13 cellular contexts compared by ENCODE assay signal in genomic region chr3:186787642-186788481, GRCh38. TPM values are rescaled to one million over a fixed set of nuclear protein-coding genes. Genes with fewer than 3 reads are reported as not detected.
DNase-seq lines count a peak whose midpoint lies in the region; ATAC-seq and TF ChIP-seq lines count a peak whose summit lies in the region.
"Had no signal": no experiment of that assay in that cellular context is flagged by ENCODE, and none has a peak within 500 bp of the region (broad histone marks: within the 10 kb centered on the region; RNA-seq: fewer than 3 reads in every experiment).

No MANE protein-coding gene starts in this region.

- H3K27me3 ChIP-seq in breast epithelium (no peaks in the 10 kb centered on the region), RWPE2 (ENCODE audit: insufficient read depth, poor library complexity, severe bottlenecking) (no peaks in the 10 kb centered on the region), suprapubic skin (no peaks in the 10 kb centered on the region), gastrocnemius medialis (no peaks in the 10 kb centered on the region)
- H3K27me3 ChIP-seq: spleen, transverse colon had no signal

- H3K9me3 Mint-ChIP-seq in MCF 10A (ENCODE audit: unreplicated experiment), result no peaks in the 10 kb centered on the region

- H3K4me1 ChIP-seq in breast epithelium (peaks cover 7 to 12% of the 10 kb centered on the region in 2 donors), RWPE2 (ENCODE audit: insufficient read depth, poor library complexity, severe bottlenecking) (peaks cover 14% of the 10 kb centered on the region), suprapubic skin (peaks cover 44% of the 10 kb centered on the region), gastrocnemius medialis (peaks cover 38 to 42% of the 10 kb centered on the region in 2 donors)

- intact Hi-C loops in MCF 10A (cut with micrococcal nuclease), result no loop called here
- intact Hi-C loops in breast epithelium (cut with DNase I; ENCODE audit: low total_unique reads), result no loop called here
- intact Hi-C loops in gastrocnemius medialis (cut with DNase I; ENCODE audit: low total_unique reads), result loop anchor here (10.0 kb wide), 2 partner anchors 683 to 927 kb away; partner anchors contain the start of gene ETV5

- H3K36me3 Mint-ChIP-seq in MCF 10A (ENCODE audit: insufficient read depth, unreplicated experiment), result peaks cover 96% of the 10 kb centered on the region

- H3K9me3 ChIP-seq in breast epithelium (no peaks in the 10 kb centered on the region), RWPE2 (ENCODE audit: severe bottlenecking) (no peaks in the 10 kb centered on the region), suprapubic skin (no peaks in the 10 kb centered on the region), gastrocnemius medialis (no peaks in the 10 kb centered on the region)
- H3K9me3 ChIP-seq: spleen, transverse colon had no signal

- CTCF ChIA-PET in MCF 10A (lab: Yijun Ruan, JAX), result interaction anchor here (0.6 to 2.5 kb wide), 3 partner anchors 17 to 173 kb away, joined by 3 to 9 read pairs (median 6); no protein-coding TSS in a partner anchor

- 77% methylated on average over 15 of the region's 15 CpGs for WGBS in suprapubic skin

- ATAC-seq in RWPE2 (ENCODE audit: low read depth), result no peak
- ATAC-seq in GM18861 (IDR thresholded peaks at IDR 0.05; ENCODE audit: unreplicated experiment), result no peak
- no peak for ATAC-seq in gastrocnemius medialis

- no peak for TF ChIP-seq EP300 in suprapubic skin (IDR thresholded peaks at IDR 0.05)

- no TSS peak for BruUV-seq in MCF 10A (replicated peaks; lab: Mats Ljungman, UMichigan)

- in situ Hi-C loops in gastrocnemius medialis (cut with MboI; ENCODE audit: low sequenced_read_pairs in 4 of 4), result loop anchor here in 3 of 4 donors (25.0 kb wide), 3 partner anchors 226 to 1201 kb away; partner anchors contain the start of genes TRA2B (in 3 of the 3), DNAJB11 (in 1 of the 3), SENP2 (in 1 of the 3) and TBCCD1 (in 1 of the 3)

- peaks cover 15% of the 10 kb centered on the region for H3K36me3 ChIP-seq in breast epithelium
- H3K36me3 ChIP-seq in RWPE2 (ENCODE audit: low read depth), result peaks cover 94% of the 10 kb centered on the region
- H3K36me3 ChIP-seq in suprapubic skin, result peaks cover 76% of the 10 kb centered on the region
- H3K36me3 ChIP-seq in gastrocnemius medialis, result peaks cover 11 to 59% of the 10 kb centered on the region in 2 donors

- TF ChIP-seq POLR2A in breast epithelium (IDR thresholded peaks at IDR 0.05) (no peak), suprapubic skin (IDR thresholded peaks at IDR 0.05) (no peak), gastrocnemius medialis (IDR thresholded peaks at IDR 0.05) (no peak)

- H3K27ac ChIP-seq in breast epithelium (no peak overlapping the region), RWPE2 (ENCODE audit: poor library complexity, severe bottlenecking) (peak overlapping the region; percentile 91), epithelial cell of prostate (peak overlapping the region; percentile 97), suprapubic skin (no peak overlapping the region), gastrocnemius medialis (peak overlapping the region in 1 of 4 donors; percentile 19)
- H3K27ac ChIP-seq: transverse colon had no signal

- peak overlapping the region; percentile 76 for H3K27ac Mint-ChIP-seq in MCF 10A (ENCODE audit: low read depth, unreplicated experiment)

- POLR2A ChIA-PET in MCF 10A (lab: Yijun Ruan, JAX), result interaction anchor here (0.7 to 4.3 kb wide), 9 partner anchors 9 to 220 kb away, joined by 3 to 28 read pairs (median 3); no protein-coding TSS in a partner anchor

- TF ChIP-seq CTCF in MCF 10A (IDR thresholded peaks at IDR 0.05; ENCODE audit: unreplicated experiment) (no peak), breast epithelium (IDR thresholded peaks at IDR 0.05) (no peak), RWPE2 (IDR thresholded peaks at IDR 0.05; ENCODE audit: poor library complexity, severe bottlenecking) (no peak), suprapubic skin (IDR thresholded peaks at IDR 0.05) (no peak), gastrocnemius medialis (IDR thresholded peaks at IDR 0.05 in 4 of 5, conservative IDR thresholded peaks at IDR 0.05 in 1 of 5) (no peak)

- no peaks in the 10 kb centered on the region for H3K27me3 Mint-ChIP-seq in MCF 10A (ENCODE audit: insufficient read depth, unreplicated experiment)

- H3K4me3 ChIP-seq in breast epithelium (peak overlapping the region in 1 of 3 donors; percentile 94), RWPE2 (ENCODE audit: severe bottlenecking) (no peak overlapping the region), suprapubic skin (peak overlapping the region; percentile 74), gastrocnemius medialis (no peak overlapping the region)
- H3K4me3 ChIP-seq: transverse colon had no signal

- DNase-seq in MCF 10A (ENCODE audit: unreplicated experiment), result peak; percentile 25
- no peak for DNase-seq in breast epithelium (ENCODE audit: low spot score in 2 of 2)
- DNase-seq in RWPE2 (ENCODE audit: low spot score), result no peak
- DNase-seq in epithelial cell of prostate (ENCODE audit: low read depth, low spot score), result no peak
- no peak for DNase-seq in suprapubic skin (ENCODE audit: low spot score in 2 of 2)
- no peak for DNase-seq in activated CD4-positive, CD25-positive, alpha-beta regulatory T cell (lab: John Stamatoyannopoulos, UW)
- no peak for DNase-seq in gastrocnemius medialis
- DNase-seq: anterior cingulate cortex, Right ventricle myocardium superior, spleen, transverse colon had no signal

- peak overlapping the region; percentile 93 for H3K4me3 Mint-ChIP-seq in MCF 10A (ENCODE audit: unreplicated experiment)

- peaks cover 42% of the 10 kb centered on the region for H3K4me1 Mint-ChIP-seq in MCF 10A (ENCODE audit: insufficient read depth, unreplicated experiment)

RNA-seq across cellular contexts. Expression of gene EIF4A2, which starts 4.5 kb away (rescaled TPM):
- total RNA-seq in MCF 10A (2022) (183 and 202 TPM in 2 replicates), breast epithelium (100 to 1,000 TPM; 264 to 592 (median 493) TPM), suprapubic skin (100 to 1,000 TPM; 209 to 410 (median 291) TPM), gastrocnemius medialis (100 to 1,000 TPM; 531 to 622 (median 574) TPM)

RNA-seq across cellular contexts. Expression of gene RFC4, which starts 18.4 kb away (rescaled TPM):
- total RNA-seq in MCF 10A (2022) (23.9 and 33.2 TPM in 2 replicates), breast epithelium (10 to 100 TPM in 2 of 3 donors, 1 to 10 TPM in 1; 8.5 to 14.5 (median 10.8) TPM), suprapubic skin (10 to 100 TPM in 3 of 4 donors, 1 to 10 TPM in 1; 9.6 to 22.3 (median 15.8) TPM), gastrocnemius medialis (10 to 100 TPM in 1 of 4 donors, 1 to 10 TPM in 3; 4.5 to 15.1 (median 7.3) TPM)

RNA-seq across cellular contexts. Expression of gene ADIPOQ, which starts 54.6 kb away (rescaled TPM):
- total RNA-seq in MCF 10A (2022), result not detected in 2 replicates
- total RNA-seq in breast epithelium, result 1,000 to 10,000 TPM in 1 of 3 donors, 100 to 1,000 TPM in 2; 137 to 2,151 (median 208) TPM
- 10 to 100 TPM; 10.7 to 21.6 (median 19.7) TPM for total RNA-seq in suprapubic skin
- 1 to 10 TPM in 2 of 4 donors, under 1 TPM in 2; 0.33 to 4.1 (median 1.8) TPM for total RNA-seq in gastrocnemius medialis
- total RNA-seq: Daoy had no signal

Comparison
In these comparisons a context has a peak if more than half of its experiments do, and no peak if none do; other contexts are left out.
1. RNA of gene ADIPOQ, which starts 54.6 kb away (total RNA-seq): 137 to 2,151 TPM in breast epithelium; 10.7 to 21.6 TPM in suprapubic skin, 0.33 to 4.1 TPM in gastrocnemius medialis and not detected in MCF 10A; every median in the first group is over 4 times any median in the second.
2. H3K27ac ChIP-seq: peak in RWPE2 (single experiment) and epithelial cell of prostate (single experiment); none in breast epithelium (0 of 2) and suprapubic skin (single experiment).